ENCODE assay signal across 2 cellular contexts in the genomic region with DNA sequence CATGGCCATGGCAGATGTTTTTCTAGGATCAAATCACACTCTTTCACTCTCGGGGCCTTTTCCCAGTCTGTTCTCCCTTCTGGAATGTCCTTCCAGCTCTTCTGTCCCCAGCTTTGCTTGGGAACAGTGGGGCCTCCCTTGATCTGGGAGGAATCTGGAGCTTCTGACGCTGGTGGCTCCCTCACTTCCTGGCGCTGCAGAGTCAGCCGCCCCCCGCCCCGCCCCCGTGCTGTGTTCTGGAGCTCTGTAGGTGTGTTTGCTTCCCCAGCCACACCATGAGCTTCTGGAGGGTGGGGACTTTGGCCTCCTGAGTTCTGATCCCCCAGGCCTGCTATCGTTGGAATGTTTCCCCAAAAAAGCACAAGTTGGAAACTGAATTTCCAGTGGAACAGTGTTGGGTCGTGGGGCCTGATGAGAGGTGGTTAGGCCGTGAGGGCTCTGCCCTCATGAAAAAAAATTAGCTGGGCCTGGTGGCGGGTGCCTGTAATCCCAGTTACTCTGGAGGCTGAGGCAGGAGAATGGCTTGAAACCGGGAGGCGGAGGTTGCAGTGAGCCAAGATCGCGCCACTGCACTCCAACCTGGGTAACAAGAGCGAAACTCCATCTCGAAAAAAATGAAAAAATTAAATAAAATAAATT.
A peak's percentile ranks its signal among the peaks of the same experiment; 100 is the strongest.
TF ChIP-seq lines count a peak whose summit lies in the region.

No MANE protein-coding gene starts in this region.

TF ChIP-seq in A549, 52 proteins besides CTCF, POLR2A, EP300 and RAD21:
- TF ChIP-seq, protein P1, sequence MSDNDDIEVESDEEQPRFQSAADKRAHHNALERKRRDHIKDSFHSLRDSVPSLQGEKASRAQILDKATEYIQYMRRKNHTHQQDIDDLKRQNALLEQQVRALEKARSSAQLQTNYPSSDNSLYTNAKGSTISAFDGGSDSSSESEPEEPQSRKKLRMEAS (IDR thresholded peaks at IDR 0.05) = no peak
- TF ChIP-seq, protein P2, sequence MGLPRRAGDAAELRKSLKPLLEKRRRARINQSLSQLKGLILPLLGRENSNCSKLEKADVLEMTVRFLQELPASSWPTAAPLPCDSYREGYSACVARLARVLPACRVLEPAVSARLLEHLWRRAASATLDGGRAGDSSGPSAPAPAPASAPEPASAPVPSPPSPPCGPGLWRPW (IDR thresholded peaks at IDR 0.05) = no peak
- TF ChIP-seq ESRRA (IDR thresholded peaks at IDR 0.05; ENCODE audit: borderline replicate concordance, low read length) (no peak), FOSB (CRISPR knock-in tag; IDR thresholded peaks at IDR 0.05) (no peak), HEYL (CRISPR knock-in tag; IDR thresholded peaks at IDR 0.05) (no peak), FOSL2 (IDR thresholded peaks at IDR 0.05) (no peak), FOSL2 (CRISPR knock-in tag; IDR thresholded peaks at IDR 0.05) (no peak), ZSCAN20 (CRISPR knock-in tag; IDR thresholded peaks at IDR 0.05) (no peak), EHF (CRISPR knock-in tag; IDR thresholded peaks at IDR 0.05) (no peak), GATA3 (IDR thresholded peaks at IDR 0.05; ENCODE audit: borderline replicate concordance) (no peak), HOXB5 (CRISPR knock-in tag; IDR thresholded peaks at IDR 0.05) (no peak), EHMT2 (IDR thresholded peaks at IDR 0.05; ENCODE audit: low read depth) (no peak)
- TF ChIP-seq, protein P3, sequence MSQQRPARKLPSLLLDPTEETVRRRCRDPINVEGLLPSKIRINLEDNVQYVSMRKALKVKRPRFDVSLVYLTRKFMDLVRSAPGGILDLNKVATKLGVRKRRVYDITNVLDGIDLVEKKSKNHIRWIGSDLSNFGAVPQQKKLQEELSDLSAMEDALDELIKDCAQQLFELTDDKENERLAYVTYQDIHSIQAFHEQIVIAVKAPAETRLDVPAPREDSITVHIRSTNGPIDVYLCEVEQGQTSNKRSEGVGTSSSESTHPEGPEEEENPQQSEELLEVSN (IDR thresholded peaks at IDR 0.05; ENCODE audit: borderline replicate concordance, low read depth) = no peak

TF ChIP-seq in H1, 55 proteins besides CTCF, POLR2A, EP300 and RAD21:
- TF ChIP-seq TEAD4 (IDR thresholded peaks at IDR 0.05; ENCODE audit: low read depth, low read length) (0 out of 2 replicates have a peak, but pooled peaks have one; percentile 21), HDAC2 (IDR thresholded peaks at IDR 0.05; ENCODE audit: borderline replicate concordance in 1 of 2, low read depth in 2 of 2, low read length in 2 of 2) (no peak)
